Comparison of ENCODE assay signal across 1 cellular context in the genomic region with DNA sequence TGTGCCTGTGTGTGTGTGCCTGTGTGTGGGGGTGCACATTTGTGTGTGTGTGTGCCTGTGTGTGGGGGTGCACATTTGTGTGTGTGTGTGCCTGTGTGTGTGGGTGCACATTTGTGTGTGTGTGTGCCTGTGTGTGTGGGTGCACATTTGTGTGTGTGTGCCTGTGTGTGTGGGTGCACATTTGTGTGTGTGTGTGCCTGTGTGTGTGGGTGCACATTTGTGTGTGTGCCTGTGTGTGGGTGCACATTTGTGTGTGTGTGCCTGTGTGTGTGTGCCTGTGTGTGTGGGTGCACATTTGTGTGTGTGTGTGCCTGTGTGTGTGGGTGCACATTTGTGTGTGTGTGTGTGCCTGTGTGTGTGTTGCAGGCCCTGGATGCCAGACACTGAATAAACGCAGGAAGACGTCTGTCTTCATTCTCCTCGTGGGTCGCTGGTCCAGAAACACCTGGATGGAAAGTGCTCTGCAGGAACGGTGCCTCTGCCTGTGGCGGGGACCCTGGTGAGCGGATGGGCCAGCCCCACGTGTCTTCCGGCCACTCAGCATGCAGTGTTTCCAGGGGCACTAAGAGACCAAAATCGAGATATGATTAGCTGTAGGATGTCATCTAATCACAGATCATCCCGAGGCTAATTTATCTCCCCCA. TPM values are rescaled to one million over a fixed set of nuclear protein-coding genes. Genes with fewer than 3 reads are reported as not detected.
"Had no signal": no experiment of that assay in that cellular context is flagged by ENCODE, and none has a peak within 500 bp of the region (broad histone marks: within the 10 kb centered on the region; RNA-seq: fewer than 3 reads in every experiment).

No MANE protein-coding gene starts in this region.

RNA-seq across cellular contexts. Expression of a gene that starts 8.4 kb away (rescaled TPM):
- polyA plus RNA-seq: naive thymus-derived CD8-positive, alpha-beta T cell had no signal
